ENCODE assay signal across 8 cellular contexts in the genomic region with DNA sequence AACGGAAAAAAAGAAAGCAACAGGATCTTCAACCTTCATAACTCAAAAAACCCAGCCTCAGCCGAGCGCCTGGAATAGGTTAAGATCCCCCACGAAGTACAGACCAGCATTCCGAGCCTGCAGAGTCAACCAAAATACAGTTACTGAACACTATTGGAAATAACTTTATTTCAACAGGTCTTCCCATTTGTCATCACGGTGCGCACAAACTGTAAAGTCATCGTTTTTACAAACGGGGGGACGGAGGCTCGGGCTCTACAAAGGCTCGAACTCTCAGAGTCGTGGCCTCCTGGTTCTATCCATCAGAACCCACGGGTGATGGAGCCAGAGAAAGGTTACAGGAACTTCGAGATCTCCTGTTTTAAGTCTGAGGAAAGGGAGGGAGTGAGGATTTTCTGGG. TPM values are rescaled to one million over a fixed set of nuclear protein-coding genes. Genes with fewer than 3 reads are reported as not detected.
A peak's percentile ranks its signal among the peaks of the same experiment; 100 is the strongest.
DNase-seq lines count a peak whose midpoint lies in the region; ATAC-seq, FAIRE-seq and TF ChIP-seq lines count a peak whose summit lies in the region.

No MANE protein-coding gene starts in this region.

- DNase-seq in A549 (ENCODE audit: low read depth in 1 of 2, low spot score in 1 of 2) (peak in 1 of 2 experiments; percentile 37), H7 (no peak), renal cortical epithelial cell (ENCODE audit: low read depth) (peak; percentile 44), NCI-H1105 treated with DMSO at 0.1 percent for 48 hours (lab: John Stamatoyannopoulos, UW) (no peak), NCI-H187 (lab: John Stamatoyannopoulos, UW) (no peak)
- peak; percentile 41 for DNase-seq in activated CD8-positive, alpha-beta T cell treated with anti-CD3 and anti-CD28 coated beads, Interleukin-2, amount 10 ng/mL, durations not matched to agents 7 days and 5 days
- no peak for DNase-seq in NK-92 treated with Interleukin-12 subunit alpha and Interleukin-12 subunit beta, amount 100 ng/mL, for 24 hours (lab: John Stamatoyannopoulos, UW)

- H3K4me2 ChIP-seq in A549: peak overlapping the region; percentile 93

- H3K9me3 ChIP-seq in A549: no peaks in the 10 kb centered on the region
- H3K9me3 ChIP-seq in gastroesophageal sphincter: no peaks in the 10 kb centered on the region

- peaks cover 31% of the 10 kb centered on the region for H3K4me1 Mint-ChIP-seq in activated CD8-positive, alpha-beta T cell treated with anti-CD3 and anti-CD28 coated beads, Interleukin-2, amount 10 ng/mL, durations not matched to agents 7 days and 5 days (ENCODE audit: low read depth)

- no peaks in the 10 kb centered on the region for H3K9me3 Mint-ChIP-seq in activated CD8-positive, alpha-beta T cell treated with anti-CD3 and anti-CD28 coated beads, Interleukin-2, amount 10 ng/mL, durations not matched to agents 7 days and 5 days (ENCODE audit: insufficient read depth)

- H3K27me3 Mint-ChIP-seq in activated CD8-positive, alpha-beta T cell treated with anti-CD3 and anti-CD28 coated beads, Interleukin-2, amount 10 ng/mL, durations not matched to agents 7 days and 5 days (ENCODE audit: low read depth): no peaks in the 10 kb centered on the region

- WGBS in A549 (ENCODE audit: missing lambda C conversion rate): under 1% methylated on average over 15 of the region's 15 CpGs
- 0% methylated on average over 8 to 14 of the region's 15 CpGs for WGBS in gastroesophageal sphincter (ENCODE audit: low coverage in 1 of 2), 2 donors

- H3K36me3 Mint-ChIP-seq in activated CD8-positive, alpha-beta T cell treated with anti-CD3 and anti-CD28 coated beads, Interleukin-2, amount 10 ng/mL, durations not matched to agents 7 days and 5 days (ENCODE audit: low read depth): peaks cover 37% of the 10 kb centered on the region

- no peak for FAIRE-seq in A549 (lab: Jason Lieb, UNC)

- H3K27ac ChIP-seq in A549 (peak overlapping the region; percentile 94 to 98), gastroesophageal sphincter (peak overlapping the region; percentile 85 to 100 (median 96))

- TF ChIP-seq RAD21 in A549 (conservative IDR thresholded peaks at IDR 0.05 in 1 of 2, IDR thresholded peaks at IDR 0.05 in 1 of 2): no peak

- TF ChIP-seq POLR2A in A549 (IDR thresholded peaks at IDR 0.05; ENCODE audit: low read length): no peak
- no peak for TF ChIP-seq POLR2A in gastroesophageal sphincter (IDR thresholded peaks at IDR 0.05)

- TF ChIP-seq EP300 in A549 (IDR thresholded peaks at IDR 0.05): no peak
- TF ChIP-seq EP300 in gastroesophageal sphincter (IDR thresholded peaks at IDR 0.05): no peak

- H3K4me3 ChIP-seq in A549 (peak overlapping the region; percentile 84), H7 (ENCODE audit: insufficient read depth, low read depth, low read length) (peak overlapping the region; percentile 94), gastroesophageal sphincter (peak overlapping the region; percentile 80 to 83)

- ATAC-seq in A549: peak; percentile 3 to 8; a peak in 5 of 6 replicates
- ATAC-seq in activated CD8-positive, alpha-beta T cell treated with anti-CD3 and anti-CD28 coated beads, Interleukin-2, amount 10 ng/mL, durations not matched to agents 7 days and 5 days: no peak
- no peak for ATAC-seq in gastroesophageal sphincter

- CTCF ChIA-PET in A549 (lab: Yijun Ruan, JAX): no interaction called here
- CTCF ChIA-PET in activated CD8-positive, alpha-beta T cell treated with anti-CD3 and anti-CD28 coated beads, Interleukin-2, amount 10 ng/mL, durations not matched to agents 7 days and 5 days (lab: Charles Lee): interaction anchor here (1.6 kb wide), 1 partner anchor 117 kb away, joined by 8 read pairs; the partner anchor contains the start of gene INPP5K

- H3K4me1 ChIP-seq in A549 (peaks cover 30% of the 10 kb centered on the region), gastroesophageal sphincter (peaks cover 1 to 58% (median 23%) of the 10 kb centered on the region in 3 donors)

- no peaks in the 10 kb centered on the region for H3K36me3 ChIP-seq in H7 (replicated peaks; ENCODE audit: control insufficient read depth, insufficient read depth, low read length)
- no peaks in the 10 kb centered on the region for H3K36me3 ChIP-seq in gastroesophageal sphincter

- H3K27ac Mint-ChIP-seq in activated CD8-positive, alpha-beta T cell treated with anti-CD3 and anti-CD28 coated beads, Interleukin-2, amount 10 ng/mL, durations not matched to agents 7 days and 5 days: peak overlapping the region; percentile 96

- H3K4me3 Mint-ChIP-seq in activated CD8-positive, alpha-beta T cell treated with anti-CD3 and anti-CD28 coated beads, Interleukin-2, amount 10 ng/mL, durations not matched to agents 7 days and 5 days: peak overlapping the region; percentile 94

- TF ChIP-seq CTCF in A549 (IDR thresholded peaks at IDR 0.05): no peak
- no peak for TF ChIP-seq CTCF in gastroesophageal sphincter (IDR thresholded peaks at IDR 0.05)

- H3K27me3 ChIP-seq in H7 (ENCODE audit: control insufficient read depth, insufficient read depth, low read length): no peaks in the 10 kb centered on the region
- H3K27me3 ChIP-seq in gastroesophageal sphincter: no peaks in the 10 kb centered on the region

- POLR2A ChIA-PET in A549 (lab: Yijun Ruan, JAX): interaction anchor here (0.6 to 2.1 kb wide), 4 partner anchors 8 to 199 kb away, joined by 3 to 17 read pairs (median 9); no protein-coding TSS in a partner anchor
- POLR2A ChIA-PET in activated CD8-positive, alpha-beta T cell treated with anti-CD3 and anti-CD28 coated beads, Interleukin-2, amount 10 ng/mL, durations not matched to agents 7 days and 5 days (lab: Charles Lee): interaction anchor here (0.6 to 1.7 kb wide), 5 partner anchors 8 to 117 kb away, joined by 3 to 21 read pairs (median 4); partner anchors contain the start of genes CRK and INPP5K

TF ChIP-seq in A549, 52 proteins besides CTCF, POLR2A, EP300 and RAD21:
- TF ChIP-seq NFE2L2 (conservative IDR thresholded peaks at IDR 0.05; ENCODE audit: low read length) (peak; percentile 46; the same call in 1 of the 2 replicates), MAX (IDR thresholded peaks at IDR 0.05) (0 out of 2 replicates have a peak, but pooled peaks have one; percentile 14), FOXS1 (CRISPR knock-in tag; IDR thresholded peaks at IDR 0.05) (no peak), MAFK (IDR thresholded peaks at IDR 0.05; ENCODE audit: partially characterized antibody) (peak; percentile 94)
- TF ChIP-seq, protein P1, sequence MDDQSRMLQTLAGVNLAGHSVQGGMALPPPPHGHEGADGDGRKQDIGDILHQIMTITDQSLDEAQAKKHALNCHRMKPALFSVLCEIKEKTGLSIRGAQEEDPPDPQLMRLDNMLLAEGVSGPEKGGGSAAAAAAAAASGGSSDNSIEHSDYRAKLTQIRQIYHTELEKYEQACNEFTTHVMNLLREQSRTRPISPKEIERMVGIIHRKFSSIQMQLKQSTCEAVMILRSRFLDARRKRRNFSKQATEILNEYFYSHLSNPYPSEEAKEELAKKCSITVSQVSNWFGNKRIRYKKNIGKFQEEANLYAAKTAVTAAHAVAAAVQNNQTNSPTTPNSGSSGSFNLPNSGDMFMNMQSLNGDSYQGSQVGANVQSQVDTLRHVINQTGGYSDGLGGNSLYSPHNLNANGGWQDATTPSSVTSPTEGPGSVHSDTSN (IDR thresholded peaks at IDR 0.05): 0 out of 2 replicates have a peak, but pooled peaks have one; percentile 23
- TF ChIP-seq, protein P2, sequence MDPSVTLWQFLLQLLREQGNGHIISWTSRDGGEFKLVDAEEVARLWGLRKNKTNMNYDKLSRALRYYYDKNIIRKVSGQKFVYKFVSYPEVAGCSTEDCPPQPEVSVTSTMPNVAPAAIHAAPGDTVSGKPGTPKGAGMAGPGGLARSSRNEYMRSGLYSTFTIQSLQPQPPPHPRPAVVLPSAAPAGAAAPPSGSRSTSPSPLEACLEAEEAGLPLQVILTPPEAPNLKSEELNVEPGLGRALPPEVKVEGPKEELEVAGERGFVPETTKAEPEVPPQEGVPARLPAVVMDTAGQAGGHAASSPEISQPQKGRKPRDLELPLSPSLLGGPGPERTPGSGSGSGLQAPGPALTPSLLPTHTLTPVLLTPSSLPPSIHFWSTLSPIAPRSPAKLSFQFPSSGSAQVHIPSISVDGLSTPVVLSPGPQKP (IDR thresholded peaks at IDR 0.05; ENCODE audit: low read depth, low read length): no peak

RNA-seq across cellular contexts. Expression of gene YWHAE, which starts 1.1 kb away (rescaled TPM):
- polyA plus RNA-seq in A549 (2011; rRNA removed) (1,017 and 1,284 TPM in 2 replicates), A549 (2017; fragmentation: RNase III; extraction: RNeasy Plus Mini Kit Qiagen cat#74134 plus additional on column Dnase treatment) (1,548 to 1,575 TPM (median 1,561 TPM) in 3 replicates)
- 663 and 976 TPM in 2 replicates for polyA plus RNA-seq in A549 (2012; cell fraction: cytosol; rRNA removed)
- polyA plus RNA-seq in A549 (2012; cell fraction: nucleus; rRNA removed): 278 and 353 TPM in 2 replicates
- 571 and 643 TPM in 2 replicates for polyA minus RNA-seq in A549 (2011; rRNA and poly(A)+ RNA removed)
- 303 and 330 TPM in 2 replicates for total RNA-seq in H7 (2014; rRNA removed; shearing (Covaris generic))
- 100 to 1,000 TPM; 393 to 414 TPM for total RNA-seq in activated CD8-positive, alpha-beta T cell treated with anti-CD3 and anti-CD28 coated beads, Interleukin-2, amount 10 ng/mL, durations not matched to agents 7 days and 5 days
- total RNA-seq in gastroesophageal sphincter (100 to 1,000 TPM; 359 to 456 (median 398) TPM), renal cortical epithelial cell (615 and 1,023 TPM in 2 replicates)

RNA-seq across cellular contexts. Expression of gene CRK, which starts 57.1 kb away (rescaled TPM):
- polyA plus RNA-seq in A549 (2011; rRNA removed) (117 and 124 TPM in 2 replicates), A549 (2017; fragmentation: RNase III; extraction: RNeasy Plus Mini Kit Qiagen cat#74134 plus additional on column Dnase treatment) (73.1 to 76.5 TPM (median 75.1 TPM) in 3 replicates)
- polyA plus RNA-seq in A549 (2012; cell fraction: cytosol; rRNA removed): 53.5 and 59.6 TPM in 2 replicates
- polyA plus RNA-seq in A549 (2012; cell fraction: nucleus; rRNA removed): 16.5 and 24.4 TPM in 2 replicates
- polyA minus RNA-seq in A549 (2011; rRNA and poly(A)+ RNA removed): 59.6 and 77.1 TPM in 2 replicates
- 60.5 and 68.4 TPM in 2 replicates for total RNA-seq in H7 (2014; rRNA removed; shearing (Covaris generic))
- 10 to 100 TPM; 15.7 to 17.7 TPM for total RNA-seq in activated CD8-positive, alpha-beta T cell treated with anti-CD3 and anti-CD28 coated beads, Interleukin-2, amount 10 ng/mL, durations not matched to agents 7 days and 5 days
- total RNA-seq in gastroesophageal sphincter (10 to 100 TPM; 72.7 to 98.4 (median 77.2) TPM), renal cortical epithelial cell (159 and 234 TPM in 2 replicates)

Comparison
In these comparisons a context has a peak if more than half of its experiments do, and no peak if none do; other contexts are left out.
1. ATAC-seq: peak in A549 (2 of 2); none in activated CD8-positive, alpha-beta T cell treated with anti-CD3 and anti-CD28 coated beads, Interleukin-2, amount 10 ng/mL, durations not matched to agents 7 days and 5 days (single experiment) and gastroesophageal sphincter (single experiment).
2. DNase-seq: peak in activated CD8-positive, alpha-beta T cell treated with anti-CD3 and anti-CD28 coated beads, Interleukin-2, amount 10 ng/mL, durations not matched to agents 7 days and 5 days (single experiment) and renal cortical epithelial cell (single experiment); none in H7 (single experiment), NCI-H1105 treated with DMSO at 0.1 percent for 48 hours (single experiment), NCI-H187 (0 of 2) and NK-92 treated with Interleukin-12 subunit alpha and Interleukin-12 subunit beta, amount 100 ng/mL, for 24 hours (single experiment).
3. Peak in every context shown above with its lines, with median percentiles within 50 percentile points of each other: H3K4me3 ChIP-seq.